Comparison of ENCODE assay signal across 12 cellular contexts in the genomic region with DNA sequence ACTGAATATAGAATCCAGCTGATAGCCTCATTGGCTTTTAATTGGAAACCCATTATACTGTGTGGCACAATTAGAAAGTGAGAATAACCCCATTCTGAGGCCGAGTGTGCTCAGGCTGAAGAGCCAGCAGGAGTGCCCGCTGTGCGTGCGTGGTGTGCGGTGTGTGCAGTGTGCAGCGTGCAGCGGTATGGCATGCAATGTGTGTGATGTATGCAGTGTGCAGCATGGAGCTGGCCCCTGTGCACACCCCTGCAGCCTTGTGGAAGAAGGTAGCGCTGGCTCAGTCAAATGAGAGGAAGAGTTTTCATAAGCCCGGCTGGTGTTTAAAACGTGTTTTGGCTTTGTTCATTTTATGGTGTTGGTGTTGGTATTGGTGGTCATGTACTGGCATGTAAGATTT. TPM values are rescaled to one million over a fixed set of nuclear protein-coding genes. Genes with fewer than 3 reads are reported as not detected.
A peak's percentile ranks its signal among the peaks of the same experiment; 100 is the strongest.
DNase-seq lines count a peak whose midpoint lies in the region; ATAC-seq and TF ChIP-seq lines count a peak whose summit lies in the region.
"Had no signal": no experiment of that assay in that cellular context is flagged by ENCODE, and none has a peak within 500 bp of the region (broad histone marks: within the 10 kb centered on the region; RNA-seq: fewer than 3 reads in every experiment).

No MANE protein-coding gene starts in this region.

- H3K27ac Mint-ChIP-seq in activated T-cell treated with anti-CD3 and anti-CD28 coated beads, Interleukin-2, amount 50 U/mL, for 72 hours, result no peak overlapping the region
- H3K27ac Mint-ChIP-seq: activated CD4-positive, alpha-beta memory T cell treated with anti-CD3 and anti-CD28 coated beads, Interleukin-2, amount 10 ng/mL, durations not matched to agents 7 days and 5 days had no signal

- H3K4me1 Mint-ChIP-seq in activated T-cell treated with anti-CD3 and anti-CD28 coated beads, Interleukin-2, amount 50 U/mL, for 72 hours (ENCODE audit: low read depth), result peaks cover 10% of the 10 kb centered on the region

- CTCF ChIA-PET in RWPE1 (lab: Yijun Ruan, JAX), result interaction anchor here (1.1 to 2.9 kb wide), 6 partner anchors 11 to 47 kb away, joined by 3 to 16 read pairs (median 10); no protein-coding TSS in a partner anchor

- peak overlapping the region; percentile 72 for H3K27ac ChIP-seq in RWPE1
- no peak overlapping the region for H3K27ac ChIP-seq in foreskin keratinocyte

- peak; percentile 45 to 56 for ATAC-seq in activated T-cell treated with anti-CD3 and anti-CD28 coated beads, Interleukin-2, amount 50 U/mL, for 72 hours (replicated peaks in 1 of 2)
- peak; percentile 28 for ATAC-seq in foreskin keratinocyte
- peak; percentile 35 for ATAC-seq in stimulated activated naive CD8-positive, alpha-beta T cell treated with anti-CD3 and anti-CD28 coated beads, Interleukin-15, Interleukin-2, amounts not matched to agents 100 U/mL and 50 U/mL, for 24 hours

- no peaks in the 10 kb centered on the region for H3K9me3 Mint-ChIP-seq in activated T-cell treated with anti-CD3 and anti-CD28 coated beads, Interleukin-2, amount 50 U/mL, for 72 hours
- H3K9me3 Mint-ChIP-seq: activated CD4-positive, alpha-beta memory T cell treated with anti-CD3 and anti-CD28 coated beads, Interleukin-2, amount 10 ng/mL, durations not matched to agents 7 days and 5 days had no signal

- POLR2A ChIA-PET in RWPE1 (lab: Yijun Ruan, JAX; ENCODE audit: low non-redundant PET), result no interaction called here

- H3K27me3 ChIP-seq in foreskin keratinocyte, result no peaks in the 10 kb centered on the region
- H3K27me3 ChIP-seq: spleen, tibial artery had no signal

- H3K36me3 Mint-ChIP-seq in activated T-cell treated with anti-CD3 and anti-CD28 coated beads, Interleukin-2, amount 50 U/mL, for 72 hours (ENCODE audit: insufficient read depth in 2 of 2), result peaks cover 0 to 22% of the 10 kb centered on the region in 2 donors

- H3K27me3 Mint-ChIP-seq in activated T-cell treated with anti-CD3 and anti-CD28 coated beads, Interleukin-2, amount 50 U/mL, for 72 hours (ENCODE audit: low read depth), result no peaks in the 10 kb centered on the region
- H3K27me3 Mint-ChIP-seq: activated CD4-positive, alpha-beta memory T cell treated with anti-CD3 and anti-CD28 coated beads, Interleukin-2, amount 10 ng/mL, durations not matched to agents 7 days and 5 days had no signal

- peaks cover 6% of the 10 kb centered on the region for H3K4me1 ChIP-seq in foreskin keratinocyte

- no peak overlapping the region for H3K4me3 Mint-ChIP-seq in activated T-cell treated with anti-CD3 and anti-CD28 coated beads, Interleukin-2, amount 50 U/mL, for 72 hours
- H3K4me3 Mint-ChIP-seq: activated CD4-positive, alpha-beta memory T cell treated with anti-CD3 and anti-CD28 coated beads, Interleukin-2, amount 10 ng/mL, durations not matched to agents 7 days and 5 days had no signal

- TF ChIP-seq CTCF in RWPE1 (conservative IDR thresholded peaks at IDR 0.05; ENCODE audit: low read depth), result no peak
- TF ChIP-seq CTCF in foreskin keratinocyte (conservative IDR thresholded peaks at IDR 0.05), result no peak

- DNase-seq in activated T-cell treated with anti-CD3 and anti-CD28 coated beads, Interleukin-2, amount 50 U/mL, for 72 hours, result no peak
- DNase-seq in activated T-cell treated with anti-CD3 and anti-CD28 coated beads, Interleukin-2, amount 50 U/mL, for 48 hours, result no peak
- DNase-seq in RWPE1 (ENCODE audit: low spot score), result no peak
- DNase-seq in foreskin keratinocyte, result no peak
- no peak for DNase-seq in stimulated activated naive CD8-positive, alpha-beta T cell treated with anti-CD3 and anti-CD28 coated beads, Interleukin-15, Interleukin-2, amounts not matched to agents 100 U/mL and 50 U/mL, for 24 hours
- no peak for DNase-seq in NCI-H748 treated with DMSO at 0.1 percent for 48 hours (lab: John Stamatoyannopoulos, UW)
- DNase-seq in activated gamma-delta T cell (lab: John Stamatoyannopoulos, UW), result no peak
- DNase-seq in medulla oblongata (ENCODE audit: extremely low spot score), result no peak
- DNase-seq: cortex of kidney had no signal

RNA-seq across cellular contexts. Expression of a gene that starts 22.9 kb away (rescaled TPM):
- total RNA-seq in activated T-cell treated with anti-CD3 and anti-CD28 coated beads, Interleukin-2, amount 50 U/mL, for 72 hours, result 1 to 10 TPM; 7.0 to 9.5 TPM
- 1.8 and 4.1 TPM in 2 replicates for total RNA-seq in foreskin keratinocyte
- 4.4 and 7.1 TPM in 2 replicates for polyA plus RNA-seq in foreskin keratinocyte

RNA-seq across cellular contexts. Expression of a gene that starts 29.3 kb away (rescaled TPM):
- total RNA-seq in activated T-cell treated with anti-CD3 and anti-CD28 coated beads, Interleukin-2, amount 50 U/mL, for 72 hours, result 1 to 10 TPM; 6.3 to 8.4 TPM
- 12.0 and 14.1 TPM in 2 replicates for total RNA-seq in foreskin keratinocyte
- 13.8 and 14.9 TPM in 2 replicates for polyA plus RNA-seq in foreskin keratinocyte
